Comparison of ENCODE assay signal across 8 cellular contexts in genomic region chr1:201539561-201540404, GRCh38. TPM values are rescaled to one million over a fixed set of nuclear protein-coding genes. Genes with fewer than 3 reads are reported as not detected.
A peak's percentile ranks its signal among the peaks of the same experiment; 100 is the strongest.
DNase-seq lines count a peak whose midpoint lies in the region; ATAC-seq and TF ChIP-seq lines count a peak whose summit lies in the region.

No MANE protein-coding gene starts in this region.

- no peaks in the 10 kb centered on the region for H3K79me2 ChIP-seq in Karpas-422 (ENCODE audit: low read length)

- H2AFZ ChIP-seq in Karpas-422 (ENCODE audit: low read length): no peak overlapping the region

- H3K4me1 Mint-ChIP-seq in T-cell: peaks cover 10 to 22% (median 22%) of the 10 kb centered on the region in 3 donors

- H3K27me3 ChIP-seq in Karpas-422 (ENCODE audit: low read length): no peaks in the 10 kb centered on the region
- no peaks in the 10 kb centered on the region for H3K27me3 ChIP-seq in esophagus muscularis mucosa
- peaks cover 38% of the 10 kb centered on the region for H3K27me3 ChIP-seq in mononuclear cell (ENCODE audit: insufficient read depth, low read length)
- H3K27me3 ChIP-seq in upper lobe of right lung: peaks cover 11% of the 10 kb centered on the region

- H3K9me2 ChIP-seq in Karpas-422 (replicated peaks; ENCODE audit: insufficient read depth, low read length): no peaks in the 10 kb centered on the region

- H3K36me3 Mint-ChIP-seq in T-cell: peaks cover 7% of the 10 kb centered on the region

- ATAC-seq in T-cell (replicated peaks in 1 of 4) (peak in 2 of 4 experiments; percentile 17), upper lobe of right lung (peak; percentile 59), HG03354 (IDR thresholded peaks at IDR 0.05; ENCODE audit: poor library complexity, severe bottlenecking, unreplicated experiment) (no peak)

- H3K4me3 ChIP-seq in Karpas-422 (ENCODE audit: low read length) (no peak overlapping the region), esophagus muscularis mucosa (peak overlapping the region; percentile 70 to 81 (median 74)), mononuclear cell (ENCODE audit: low read length) (peak overlapping the region; percentile 23), upper lobe of right lung (peak overlapping the region; percentile 58)

- H3K27ac Mint-ChIP-seq in T-cell: no peak overlapping the region

- CTCF ChIA-PET in T-cell (lab: Charles Lee): interaction anchor here in 1 of 2 donors (0.5 kb wide), 1 partner anchor 10 kb away, joined by 6 read pairs; no protein-coding TSS in a partner anchor

- TF ChIP-seq CTCF in esophagus muscularis mucosa (IDR thresholded peaks at IDR 0.05): no peak
- TF ChIP-seq CTCF in upper lobe of right lung (IDR thresholded peaks at IDR 0.05): no peak

- peak overlapping the region; percentile 70 to 78 (median 73) for H3K4me3 Mint-ChIP-seq in T-cell

- peaks cover 0 to 4% (median 0%) of the 10 kb centered on the region in 3 donors for H3K9me3 Mint-ChIP-seq in T-cell

- intact Hi-C loops in esophagus muscularis mucosa (cut with DNase I) (no loop called here), upper lobe of right lung (cut with DNase I) (no loop called here)

- WGBS in esophagus muscularis mucosa: 1% methylated on average over 20 of the region's 45 CpGs

- TF ChIP-seq POLR2A in esophagus muscularis mucosa (IDR thresholded peaks at IDR 0.05; ENCODE audit: low read depth): no peak

- DNase-seq in C1 segment of cervical spinal cord (lab: John Stamatoyannopoulos, UW): peak in 11 of 14 donors; percentile 48 to 89 (median 70)
- DNase-seq in Karpas-422: peak; percentile 36
- no peak for DNase-seq in T-cell
- no peak for DNase-seq in esophagus muscularis mucosa (ENCODE audit: extremely low spot score)
- DNase-seq in upper lobe of right lung: peak; percentile 72
- no peak for DNase-seq in activated effector memory CD4-positive, alpha-beta T cell treated with anti-CD3 and anti-CD28 coated beads, Interleukin-2, amount 50 U/mL, for 16 hours

- no peak for TF ChIP-seq EP300 in esophagus muscularis mucosa (IDR thresholded peaks at IDR 0.05)

- H4K20me1 ChIP-seq in Karpas-422 (ENCODE audit: insufficient read depth, low read depth, low read length): no peaks in the 10 kb centered on the region

- H3K27ac ChIP-seq in Karpas-422 (ENCODE audit: low read length) (no peak overlapping the region), esophagus muscularis mucosa (replicated peaks in 1 of 4) (peak overlapping the region; percentile 84 to 87 (median 85)), upper lobe of right lung (peak overlapping the region; percentile 70)

- no peak overlapping the region for H3K9ac ChIP-seq in Karpas-422 (ENCODE audit: low read length)

- POLR2A ChIA-PET in T-cell (lab: Charles Lee): no interaction called here

- H3K36me3 ChIP-seq in Karpas-422 (ENCODE audit: insufficient read depth, low read length) (no peaks in the 10 kb centered on the region), esophagus muscularis mucosa (no peaks in the 10 kb centered on the region), upper lobe of right lung (no peaks in the 10 kb centered on the region)

- H3K4me1 ChIP-seq in Karpas-422 (ENCODE audit: low read length) (peaks cover 14% of the 10 kb centered on the region), esophagus muscularis mucosa (peaks cover 65 to 88% (median 73%) of the 10 kb centered on the region in 4 donors), mononuclear cell (ENCODE audit: insufficient read depth, low read length) (peaks cover 85% of the 10 kb centered on the region), upper lobe of right lung (peaks cover 54% of the 10 kb centered on the region)

- no peak overlapping the region for H3K4me2 ChIP-seq in Karpas-422 (ENCODE audit: low read depth, low read length, poor library complexity, severe bottlenecking)

- H3K9me3 ChIP-seq in Karpas-422 (ENCODE audit: low read length) (no peaks in the 10 kb centered on the region), esophagus muscularis mucosa (no peaks in the 10 kb centered on the region), mononuclear cell (ENCODE audit: low read depth, low read length) (no peaks in the 10 kb centered on the region), upper lobe of right lung (no peaks in the 10 kb centered on the region)

- peaks cover 63 to 65% of the 10 kb centered on the region in 2 donors for H3K27me3 Mint-ChIP-seq in T-cell

RNA-seq across cellular contexts. Expression of gene NAV1, which starts 0.9 kb away (rescaled TPM):
- total RNA-seq in Karpas-422 (2014; rRNA removed; shearing (Covaris generic); ENCODE audit: low replicate concordance): 0.83 and 2.9 TPM in 2 replicates
- total RNA-seq in T-cell (1 to 10 TPM; 2.8 to 6.9 (median 4.7) TPM), esophagus muscularis mucosa (10 to 100 TPM; 12.9 to 35.5 (median 21.9) TPM), mononuclear cell (1.5 TPM), upper lobe of right lung (34.1 TPM)

RNA-seq across cellular contexts. Expression of gene CSRP1, which starts 32.9 kb away (rescaled TPM):
- 39.8 and 51.8 TPM in 2 replicates for total RNA-seq in Karpas-422 (2014; rRNA removed; shearing (Covaris generic); ENCODE audit: low replicate concordance)
- total RNA-seq in T-cell (10 to 100 TPM; 35.0 to 47.2 (median 36.8) TPM), esophagus muscularis mucosa (1,000 to 10,000 TPM; 3,645 to 7,984 (median 5,321) TPM), mononuclear cell (41.2 TPM), upper lobe of right lung (280 TPM)

Comparison
In these comparisons a context has a peak if more than half of its experiments do, and no peak if none do; other contexts are left out.
1. DNase-seq: peak in C1 segment of cervical spinal cord (11 of 14), Karpas-422 (single experiment) and upper lobe of right lung (single experiment); none in T-cell (0 of 34), esophagus muscularis mucosa (single experiment) and activated effector memory CD4-positive, alpha-beta T cell treated with anti-CD3 and anti-CD28 coated beads, Interleukin-2, amount 50 U/mL, for 16 hours (single experiment).
2. RNA of gene CSRP1, which starts 32.9 kb away (total RNA-seq): 3,645 to 7,984 TPM in esophagus muscularis mucosa; 280 TPM in upper lobe of right lung (single experiment), 41.2 TPM in mononuclear cell (single experiment), 39.8 to 51.8 TPM in Karpas-422 and 35.0 to 47.2 TPM in T-cell; every median in the first group is over 10 times any median in the second.